ENCODE assay signal across 1 cellular context in the genomic region with DNA sequence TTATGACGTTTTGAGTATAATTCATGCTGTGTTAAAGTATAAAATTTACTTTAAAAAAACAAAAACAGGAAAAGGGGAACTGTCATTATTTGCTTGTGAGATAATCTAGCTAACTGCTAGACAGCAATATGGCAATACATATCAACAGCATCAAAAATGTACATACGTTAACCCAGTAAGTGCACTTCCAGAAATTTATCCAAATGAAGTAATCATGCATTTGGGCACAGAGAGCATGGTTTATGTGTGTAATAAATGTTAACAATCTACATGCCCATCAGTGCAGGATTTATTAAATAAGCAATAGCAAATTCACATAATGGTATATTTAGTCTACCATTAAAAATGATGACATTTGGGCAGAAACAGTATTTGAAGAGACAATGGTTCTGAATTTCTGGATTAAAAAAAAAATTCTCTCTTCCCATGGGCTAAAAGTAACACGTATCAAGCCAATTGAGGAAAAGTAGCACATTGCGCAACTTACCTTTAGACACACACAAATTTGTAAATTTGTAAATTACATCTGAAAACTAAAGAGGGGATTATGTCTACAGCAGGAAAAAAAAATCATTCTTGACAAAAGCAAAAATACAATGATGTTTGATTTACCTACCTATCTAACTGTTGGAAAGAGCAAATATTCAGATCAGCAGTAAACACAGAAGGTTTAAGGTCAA.
A peak's percentile ranks its signal among the peaks of the same experiment; 100 is the strongest.
TF ChIP-seq lines count a peak whose summit lies in the region.

No MANE protein-coding gene starts in this region.

TF ChIP-seq in SK-N-SH treated with all-trans-retinoic acid at 6 μM for 48 hours, 23 proteins besides CTCF, POLR2A, EP300 and RAD21:
- TF ChIP-seq, protein P1, sequence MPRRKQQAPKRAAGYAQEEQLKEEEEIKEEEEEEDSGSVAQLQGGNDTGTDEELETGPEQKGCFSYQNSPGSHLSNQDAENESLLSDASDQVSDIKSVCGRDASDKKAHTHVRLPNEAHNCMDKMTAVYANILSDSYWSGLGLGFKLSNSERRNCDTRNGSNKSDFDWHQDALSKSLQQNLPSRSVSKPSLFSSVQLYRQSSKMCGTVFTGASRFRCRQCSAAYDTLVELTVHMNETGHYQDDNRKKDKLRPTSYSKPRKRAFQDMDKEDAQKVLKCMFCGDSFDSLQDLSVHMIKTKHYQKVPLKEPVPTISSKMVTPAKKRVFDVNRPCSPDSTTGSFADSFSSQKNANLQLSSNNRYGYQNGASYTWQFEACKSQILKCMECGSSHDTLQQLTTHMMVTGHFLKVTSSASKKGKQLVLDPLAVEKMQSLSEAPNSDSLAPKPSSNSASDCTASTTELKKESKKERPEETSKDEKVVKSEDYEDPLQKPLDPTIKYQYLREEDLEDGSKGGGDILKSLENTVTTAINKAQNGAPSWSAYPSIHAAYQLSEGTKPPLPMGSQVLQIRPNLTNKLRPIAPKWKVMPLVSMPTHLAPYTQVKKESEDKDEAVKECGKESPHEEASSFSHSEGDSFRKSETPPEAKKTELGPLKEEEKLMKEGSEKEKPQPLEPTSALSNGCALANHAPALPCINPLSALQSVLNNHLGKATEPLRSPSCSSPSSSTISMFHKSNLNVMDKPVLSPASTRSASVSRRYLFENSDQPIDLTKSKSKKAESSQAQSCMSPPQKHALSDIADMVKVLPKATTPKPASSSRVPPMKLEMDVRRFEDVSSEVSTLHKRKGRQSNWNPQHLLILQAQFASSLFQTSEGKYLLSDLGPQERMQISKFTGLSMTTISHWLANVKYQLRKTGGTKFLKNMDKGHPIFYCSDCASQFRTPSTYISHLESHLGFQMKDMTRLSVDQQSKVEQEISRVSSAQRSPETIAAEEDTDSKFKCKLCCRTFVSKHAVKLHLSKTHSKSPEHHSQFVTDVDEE (CRISPR knock-in tag; IDR thresholded peaks at IDR 0.05): peak; percentile 79; the same call in 1 of the 2 replicates
- no peak for TF ChIP-seq ZNF70 (CRISPR knock-in tag; IDR thresholded peaks at IDR 0.05)
- no peak for TF ChIP-seq ZC3H10 (CRISPR knock-in tag; IDR thresholded peaks at IDR 0.05)
- TF ChIP-seq, protein P2, sequence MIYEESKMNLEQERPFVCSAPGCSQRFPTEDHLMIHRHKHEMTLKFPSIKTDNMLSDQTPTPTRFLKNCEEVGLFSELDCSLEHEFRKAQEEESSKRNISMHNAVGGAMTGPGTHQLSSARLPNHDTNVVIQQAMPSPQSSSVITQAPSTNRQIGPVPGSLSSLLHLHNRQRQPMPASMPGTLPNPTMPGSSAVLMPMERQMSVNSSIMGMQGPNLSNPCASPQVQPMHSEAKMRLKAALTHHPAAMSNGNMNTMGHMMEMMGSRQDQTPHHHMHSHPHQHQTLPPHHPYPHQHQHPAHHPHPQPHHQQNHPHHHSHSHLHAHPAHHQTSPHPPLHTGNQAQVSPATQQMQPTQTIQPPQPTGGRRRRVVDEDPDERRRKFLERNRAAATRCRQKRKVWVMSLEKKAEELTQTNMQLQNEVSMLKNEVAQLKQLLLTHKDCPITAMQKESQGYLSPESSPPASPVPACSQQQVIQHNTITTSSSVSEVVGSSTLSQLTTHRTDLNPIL (CRISPR knock-in tag; IDR thresholded peaks at IDR 0.05; ENCODE audit: low read depth): no peak
- TF ChIP-seq BACH2 (CRISPR knock-in tag; IDR thresholded peaks at IDR 0.05; ENCODE audit: borderline replicate concordance): peak; percentile 76; the same call in 1 of the 2 replicates
- TF ChIP-seq, protein P3, sequence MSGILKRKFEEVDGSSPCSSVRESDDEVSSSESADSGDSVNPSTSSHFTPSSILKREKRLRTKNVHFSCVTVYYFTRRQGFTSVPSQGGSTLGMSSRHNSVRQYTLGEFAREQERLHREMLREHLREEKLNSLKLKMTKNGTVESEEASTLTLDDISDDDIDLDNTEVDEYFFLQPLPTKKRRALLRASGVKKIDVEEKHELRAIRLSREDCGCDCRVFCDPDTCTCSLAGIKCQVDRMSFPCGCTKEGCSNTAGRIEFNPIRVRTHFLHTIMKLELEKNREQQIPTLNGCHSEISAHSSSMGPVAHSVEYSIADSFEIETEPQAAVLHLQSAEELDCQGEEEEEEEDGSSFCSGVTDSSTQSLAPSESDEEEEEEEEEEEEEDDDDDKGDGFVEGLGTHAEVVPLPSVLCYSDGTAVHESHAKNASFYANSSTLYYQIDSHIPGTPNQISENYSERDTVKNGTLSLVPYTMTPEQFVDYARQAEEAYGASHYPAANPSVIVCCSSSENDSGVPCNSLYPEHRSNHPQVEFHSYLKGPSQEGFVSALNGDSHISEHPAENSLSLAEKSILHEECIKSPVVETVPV (CRISPR knock-in tag; IDR thresholded peaks at IDR 0.05): peak; percentile 70; the same call in 1 of the 2 replicates
- peak; percentile 64 for TF ChIP-seq TCF4 (CRISPR knock-in tag; IDR thresholded peaks at IDR 0.05; ENCODE audit: borderline replicate concordance)
- TF ChIP-seq ZNF565 (CRISPR knock-in tag; conservative IDR thresholded peaks at IDR 0.05; ENCODE audit: low read depth): no peak
TF ChIP-seq in SK-N-SH treated with all-trans-retinoic acid at 6 μM for 48 hours: peak in this region for 4.
